In the genomic region with DNA sequence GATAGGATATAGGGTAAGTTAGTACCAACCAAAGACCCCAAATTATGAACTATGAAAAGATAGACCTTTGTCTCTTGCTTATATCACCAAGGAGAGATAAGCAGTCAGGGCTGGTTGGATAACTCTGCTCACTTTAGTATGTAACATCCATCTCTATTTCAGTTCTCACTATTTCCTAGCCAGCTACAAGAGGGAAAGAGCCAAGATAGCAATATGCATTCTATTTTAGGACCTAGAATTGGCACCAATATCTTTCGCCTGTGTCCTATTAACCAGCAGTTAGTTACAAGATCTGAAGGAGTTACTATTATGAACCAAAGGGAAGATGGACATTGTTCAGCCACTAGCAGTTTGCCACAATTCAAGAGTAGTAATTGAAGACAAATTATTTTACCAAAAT, we compare ENCODE assay signal across 17 cellular contexts.
DNase-seq lines count a peak whose midpoint lies in the region; ATAC-seq and TF ChIP-seq lines count a peak whose summit lies in the region.
"Had no signal": no experiment of that assay in that cellular context is flagged by ENCODE, and none has a peak within 500 bp of the region (broad histone marks: within the 10 kb centered on the region; RNA-seq: fewer than 3 reads in every experiment).

No MANE protein-coding gene starts in this region.

- H3K36me3 ChIP-seq in heart right ventricle = no peaks in the 10 kb centered on the region

- no peak overlapping the region for H3K4me3 ChIP-seq in heart right ventricle
- H3K4me3 ChIP-seq: GM23248 had no signal

- in situ Hi-C loops in G401 (cut with HindIII; ENCODE audit: low sequenced_read_pairs) = no loop called here

- H3K4me1 Mint-ChIP-seq in progenitor cell of endocrine pancreas (ENCODE audit: low read depth) = peaks cover 26% of the 10 kb centered on the region
- no peaks in the 10 kb centered on the region for H3K4me1 Mint-ChIP-seq in activated CD4-positive, alpha-beta T cell treated with anti-CD3 and anti-CD28 coated beads, Interleukin-2, amount 10 ng/mL, durations not matched to agents 24 days and 14 days
- H3K4me1 Mint-ChIP-seq: B cell had no signal

- no peak overlapping the region for H3K27ac ChIP-seq in heart right ventricle
- H3K27ac ChIP-seq: C4-2B, GM23248 had no signal

- no peaks in the 10 kb centered on the region for H3K27me3 ChIP-seq in heart right ventricle

- WGBS in heart right ventricle, 2 donors = 31 to 60% methylated on average over 1 of the region's 1 CpG

- no peaks in the 10 kb centered on the region for H3K36me3 Mint-ChIP-seq in progenitor cell of endocrine pancreas (ENCODE audit: insufficient read depth)
- no peaks in the 10 kb centered on the region for H3K36me3 Mint-ChIP-seq in activated CD4-positive, alpha-beta T cell treated with anti-CD3 and anti-CD28 coated beads, Interleukin-2, amount 10 ng/mL, durations not matched to agents 24 days and 14 days (ENCODE audit: low read depth)
- H3K36me3 Mint-ChIP-seq: CD8-positive, alpha-beta T cell had no signal

- H3K9me3 ChIP-seq in heart right ventricle = no peaks in the 10 kb centered on the region

- DNase-seq in G401 (ENCODE audit: low spot score) (peak; percentile 88), NCI-H446 treated with DMSO at 0.1 percent for 48 hours (lab: John Stamatoyannopoulos, UW) (peak; percentile 11), heart right ventricle (no peak), progenitor cell of endocrine pancreas (ENCODE audit: low spot score, unreplicated experiment) (no peak), SIG-M5 treated with dmso at 0.1 percent for 504 hours (lab: John Stamatoyannopoulos, UW; ENCODE audit: unreplicated experiment) (no peak)
- no peak for DNase-seq in activated CD4-positive, alpha-beta T cell treated with anti-CD3 and anti-CD28 coated beads, Interleukin-2, amount 10 ng/mL, durations not matched to agents 24 days and 14 days
- DNase-seq: CD8-positive, alpha-beta T cell; COR-L47; DMS153; DMS79 treated with DMSO at 0.1 percent for 48 hours; EL; GDM1; GM23248 had no signal

- no peaks in the 10 kb centered on the region for H3K27me3 Mint-ChIP-seq in progenitor cell of endocrine pancreas
- H3K27me3 Mint-ChIP-seq in activated CD4-positive, alpha-beta T cell treated with anti-CD3 and anti-CD28 coated beads, Interleukin-2, amount 10 ng/mL, durations not matched to agents 24 days and 14 days = no peaks in the 10 kb centered on the region
- H3K27me3 Mint-ChIP-seq: B cell had no signal

- peaks cover 0 to 3% (median 0%) of the 10 kb centered on the region in 9 donors for H3K4me1 ChIP-seq in heart right ventricle

- peaks cover 6% of the 10 kb centered on the region for H3K9me3 Mint-ChIP-seq in progenitor cell of endocrine pancreas (ENCODE audit: low read depth)
- no peaks in the 10 kb centered on the region for H3K9me3 Mint-ChIP-seq in activated CD4-positive, alpha-beta T cell treated with anti-CD3 and anti-CD28 coated beads, Interleukin-2, amount 10 ng/mL, durations not matched to agents 24 days and 14 days
- H3K9me3 Mint-ChIP-seq: CD8-positive, alpha-beta T cell had no signal

- peak overlapping the region; percentile 57 for H3K27ac Mint-ChIP-seq in progenitor cell of endocrine pancreas
- no peak overlapping the region for H3K27ac Mint-ChIP-seq in activated CD4-positive, alpha-beta T cell treated with anti-CD3 and anti-CD28 coated beads, Interleukin-2, amount 10 ng/mL, durations not matched to agents 24 days and 14 days
- H3K27ac Mint-ChIP-seq: B cell; CD8-positive, alpha-beta T cell had no signal

- no peak for TF ChIP-seq CTCF in heart right ventricle (IDR thresholded peaks at IDR 0.05)
- TF ChIP-seq CTCF in progenitor cell of endocrine pancreas (IDR thresholded peaks at IDR 0.05; ENCODE audit: unreplicated experiment) = no peak

- ATAC-seq in heart right ventricle = peak in 5 of 8 donors; percentile 52 to 86 (median 72)
- no peak for ATAC-seq in GM21825 (IDR thresholded peaks at IDR 0.05; ENCODE audit: unreplicated experiment)
- ATAC-seq: CD8-positive, alpha-beta T cell; HCT116 had no signal

- intact Hi-C loops in heart right ventricle (cut with DNase I) = no loop called here
- intact Hi-C loops in activated CD4-positive, alpha-beta T cell treated with anti-CD3 and anti-CD28 coated beads, Interleukin-2, amount 10 ng/mL, durations not matched to agents 24 days and 14 days (cut with micrococcal nuclease) = no loop called here

- H3K4me3 Mint-ChIP-seq in progenitor cell of endocrine pancreas (ENCODE audit: low read depth) = no peak overlapping the region
- H3K4me3 Mint-ChIP-seq in activated CD4-positive, alpha-beta T cell treated with anti-CD3 and anti-CD28 coated beads, Interleukin-2, amount 10 ng/mL, durations not matched to agents 24 days and 14 days = no peak overlapping the region
- H3K4me3 Mint-ChIP-seq: B cell; CD8-positive, alpha-beta T cell had no signal

Comparison
In these comparisons a context has a peak if more than half of its experiments do, and no peak if none do; other contexts are left out.
1. DNase-seq: peak in G401 (single experiment) and NCI-H446 treated with DMSO at 0.1 percent for 48 hours (single experiment); none in heart right ventricle (0 of 2), progenitor cell of endocrine pancreas (single experiment), SIG-M5 treated with dmso at 0.1 percent for 504 hours (single experiment) and activated CD4-positive, alpha-beta T cell treated with anti-CD3 and anti-CD28 coated beads, Interleukin-2, amount 10 ng/mL, durations not matched to agents 24 days and 14 days (single experiment).